In the genomic region with DNA sequence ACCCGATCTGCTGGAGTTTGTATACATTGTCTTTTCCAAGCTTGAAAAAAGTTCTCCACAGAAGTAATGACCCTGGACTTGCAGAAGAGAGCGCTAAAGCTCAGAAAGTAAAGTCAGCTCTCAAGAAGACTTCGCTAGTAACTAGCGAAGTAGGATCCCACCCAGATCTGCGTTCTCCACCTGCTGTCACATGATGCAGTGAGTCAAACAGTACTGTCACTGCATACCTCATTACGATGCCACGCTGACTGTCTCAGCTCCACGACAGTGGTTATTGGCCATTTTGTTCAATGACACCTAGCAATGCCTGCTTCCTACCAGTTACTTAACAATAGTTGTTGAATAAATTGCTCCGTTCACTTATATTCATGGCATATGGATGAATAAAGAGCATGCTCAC, we compare ENCODE assay signal across 8 cellular contexts. TPM values are rescaled to one million over a fixed set of nuclear protein-coding genes. Genes with fewer than 3 reads are reported as not detected.
DNase-seq lines count a peak whose midpoint lies in the region; ATAC-seq and TF ChIP-seq lines count a peak whose summit lies in the region.
"Had no signal": no experiment of that assay in that cellular context is flagged by ENCODE, and none has a peak within 500 bp of the region (broad histone marks: within the 10 kb centered on the region; RNA-seq: fewer than 3 reads in every experiment).

No MANE protein-coding gene starts in this region.

- ATAC-seq in GM21825 (IDR thresholded peaks at IDR 0.05; ENCODE audit: unreplicated experiment) (peak; percentile 79), SK-N-SH treated with all-trans-retinoic acid at 6 μM for 48 hours (peak; percentile 96)
- peak; percentile 59 for ATAC-seq in naive thymus-derived CD4-positive, alpha-beta T cell

- POLR2A ChIA-PET in naive thymus-derived CD4-positive, alpha-beta T cell (lab: Charles Lee): no interaction called here

- peaks cover 0 to 3% (median 0%) of the 10 kb centered on the region in 5 donors for H3K36me3 Mint-ChIP-seq in naive thymus-derived CD4-positive, alpha-beta T cell
- H3K36me3 Mint-ChIP-seq: activated naive CD8-positive, alpha-beta T cell had no signal

- H3K4me3 ChIP-seq in MG63 (no peak overlapping the region), epithelial cell of esophagus (ENCODE audit: low read length) (no peak overlapping the region), uterus (no peak overlapping the region)
- no peak overlapping the region for H3K4me3 ChIP-seq in naive thymus-derived CD4-positive, alpha-beta T cell (ENCODE audit: low read length)

- H3K27me3 ChIP-seq in MG63: no peaks in the 10 kb centered on the region
- H3K27me3 ChIP-seq in naive thymus-derived CD4-positive, alpha-beta T cell (ENCODE audit: control insufficient read depth in 2 of 2, insufficient read depth in 2 of 2, low read length in 2 of 2): no peaks in the 10 kb centered on the region
- no peaks in the 10 kb centered on the region for H3K27me3 ChIP-seq in uterus

- H3K9me3 ChIP-seq in MG63: no peaks in the 10 kb centered on the region
- H3K9me3 ChIP-seq in naive thymus-derived CD4-positive, alpha-beta T cell (ENCODE audit: control insufficient read depth in 2 of 3, low read length in 3 of 3): no peaks in the 10 kb centered on the region
- H3K9me3 ChIP-seq in uterus: no peaks in the 10 kb centered on the region

- peaks cover 0 to 6% (median 4%) of the 10 kb centered on the region in 7 donors for H3K4me1 Mint-ChIP-seq in naive thymus-derived CD4-positive, alpha-beta T cell

- DNase-seq in GM04504 (ENCODE audit: low read depth) (peak; percentile 47), MG63 (peak; percentile 53), epithelial cell of esophagus (ENCODE audit: low read depth) (peak; percentile 93), uterus (peak in 1 of 2 donors; percentile 43)
- peak in 3 of 9 donors; percentile 2 to 23 (median 13) for DNase-seq in naive thymus-derived CD4-positive, alpha-beta T cell

- H3K4me3 Mint-ChIP-seq in naive thymus-derived CD4-positive, alpha-beta T cell: peak overlapping the region in 5 of 10 donors; percentile 2 to 42 (median 25)
- H3K4me3 Mint-ChIP-seq: activated naive CD8-positive, alpha-beta T cell had no signal

- no peaks in the 10 kb centered on the region for H3K36me3 ChIP-seq in MG63
- H3K36me3 ChIP-seq in naive thymus-derived CD4-positive, alpha-beta T cell (ENCODE audit: control insufficient read depth in 2 of 3, insufficient read depth in 3 of 3, low read length in 3 of 3): no peaks in the 10 kb centered on the region
- H3K36me3 ChIP-seq in uterus: no peaks in the 10 kb centered on the region

- H3K4me1 ChIP-seq in naive thymus-derived CD4-positive, alpha-beta T cell (ENCODE audit: control insufficient read depth in 2 of 2, insufficient read depth in 2 of 2, low read length in 2 of 2): no peaks in the 10 kb centered on the region
- no peaks in the 10 kb centered on the region for H3K4me1 ChIP-seq in uterus

- intact Hi-C loops in naive thymus-derived CD4-positive, alpha-beta T cell (cut with micrococcal nuclease): no loop called here
- intact Hi-C loops in uterus (cut with DNase I; ENCODE audit: low total_unique reads): no loop called here

- peak; percentile 90 for TF ChIP-seq CTCF in epithelial cell of esophagus (IDR thresholded peaks at IDR 0.05; ENCODE audit: insufficient read depth, low read depth, low read length, missing control alignments)
- peak; percentile 65 to 85 (median 76) for TF ChIP-seq CTCF in uterus (IDR thresholded peaks at IDR 0.05)

- peaks cover 0 to 2% (median 0%) of the 10 kb centered on the region in 11 donors for H3K9me3 Mint-ChIP-seq in naive thymus-derived CD4-positive, alpha-beta T cell

- H3K27me3 Mint-ChIP-seq in naive thymus-derived CD4-positive, alpha-beta T cell: peaks cover 18 to 54% (median 39%) of the 10 kb centered on the region in 5 donors

- no peak for TF ChIP-seq POLR2A in uterus (IDR thresholded peaks at IDR 0.05)

- H3K27ac Mint-ChIP-seq in naive thymus-derived CD4-positive, alpha-beta T cell: no peak overlapping the region
- H3K27ac Mint-ChIP-seq: activated naive CD8-positive, alpha-beta T cell had no signal

- CTCF ChIA-PET in naive thymus-derived CD4-positive, alpha-beta T cell (lab: Charles Lee): no interaction called here

- H3K27ac ChIP-seq in naive thymus-derived CD4-positive, alpha-beta T cell (ENCODE audit: low read depth, low read length): no peak overlapping the region
- no peak overlapping the region for H3K27ac ChIP-seq in uterus

TF ChIP-seq in SK-N-SH treated with all-trans-retinoic acid at 6 μM for 48 hours, 23 proteins besides CTCF, POLR2A, EP300 and RAD21:
- TF ChIP-seq, protein P1, sequence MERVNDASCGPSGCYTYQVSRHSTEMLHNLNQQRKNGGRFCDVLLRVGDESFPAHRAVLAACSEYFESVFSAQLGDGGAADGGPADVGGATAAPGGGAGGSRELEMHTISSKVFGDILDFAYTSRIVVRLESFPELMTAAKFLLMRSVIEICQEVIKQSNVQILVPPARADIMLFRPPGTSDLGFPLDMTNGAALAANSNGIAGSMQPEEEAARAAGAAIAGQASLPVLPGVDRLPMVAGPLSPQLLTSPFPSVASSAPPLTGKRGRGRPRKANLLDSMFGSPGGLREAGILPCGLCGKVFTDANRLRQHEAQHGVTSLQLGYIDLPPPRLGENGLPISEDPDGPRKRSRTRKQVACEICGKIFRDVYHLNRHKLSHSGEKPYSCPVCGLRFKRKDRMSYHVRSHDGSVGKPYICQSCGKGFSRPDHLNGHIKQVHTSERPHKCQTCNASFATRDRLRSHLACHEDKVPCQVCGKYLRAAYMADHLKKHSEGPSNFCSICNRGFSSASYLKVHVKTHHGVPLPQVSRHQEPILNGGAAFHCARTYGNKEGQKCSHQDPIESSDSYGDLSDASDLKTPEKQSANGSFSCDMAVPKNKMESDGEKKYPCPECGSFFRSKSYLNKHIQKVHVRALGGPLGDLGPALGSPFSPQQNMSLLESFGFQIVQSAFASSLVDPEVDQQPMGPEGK (CRISPR knock-in tag; IDR thresholded peaks at IDR 0.05; ENCODE audit: borderline replicate concordance): no peak
- TF ChIP-seq BACH2 (CRISPR knock-in tag; IDR thresholded peaks at IDR 0.05; ENCODE audit: borderline replicate concordance) (no peak), ESRRG (CRISPR knock-in tag; IDR thresholded peaks at IDR 0.05) (no peak), ZFP3 (CRISPR knock-in tag; IDR thresholded peaks at IDR 0.05) (no peak), PPARA (CRISPR knock-in tag; IDR thresholded peaks at IDR 0.05; ENCODE audit: borderline replicate concordance) (no peak)
- TF ChIP-seq, protein P2, sequence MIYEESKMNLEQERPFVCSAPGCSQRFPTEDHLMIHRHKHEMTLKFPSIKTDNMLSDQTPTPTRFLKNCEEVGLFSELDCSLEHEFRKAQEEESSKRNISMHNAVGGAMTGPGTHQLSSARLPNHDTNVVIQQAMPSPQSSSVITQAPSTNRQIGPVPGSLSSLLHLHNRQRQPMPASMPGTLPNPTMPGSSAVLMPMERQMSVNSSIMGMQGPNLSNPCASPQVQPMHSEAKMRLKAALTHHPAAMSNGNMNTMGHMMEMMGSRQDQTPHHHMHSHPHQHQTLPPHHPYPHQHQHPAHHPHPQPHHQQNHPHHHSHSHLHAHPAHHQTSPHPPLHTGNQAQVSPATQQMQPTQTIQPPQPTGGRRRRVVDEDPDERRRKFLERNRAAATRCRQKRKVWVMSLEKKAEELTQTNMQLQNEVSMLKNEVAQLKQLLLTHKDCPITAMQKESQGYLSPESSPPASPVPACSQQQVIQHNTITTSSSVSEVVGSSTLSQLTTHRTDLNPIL (CRISPR knock-in tag; IDR thresholded peaks at IDR 0.05; ENCODE audit: low read depth): peak; percentile 18; the same call in 1 of the 2 replicates

RNA-seq across cellular contexts. Expression of gene SEC61G, which starts 29.7 kb away (rescaled TPM):
- total RNA-seq in MG63 (2014; rRNA removed; shearing (Covaris generic); ENCODE audit: low replicate concordance): 379 and 1,484 TPM in 2 replicates
- 100 to 1,000 TPM in 1 of 5 experiments, 10 to 100 TPM in 4; 31.8 to 174 (median 46.6) TPM for total RNA-seq in naive thymus-derived CD4-positive, alpha-beta T cell
- polyA plus RNA-seq in naive thymus-derived CD4-positive, alpha-beta T cell: 100 to 1,000 TPM; 168 to 241 TPM
- 100 to 1,000 TPM in 3 of 4 donors, 10 to 100 TPM in 1; 52.7 to 530 (median 401) TPM for total RNA-seq in uterus
